Comparison of ENCODE assay signal across 13 cellular contexts in the genomic region with DNA sequence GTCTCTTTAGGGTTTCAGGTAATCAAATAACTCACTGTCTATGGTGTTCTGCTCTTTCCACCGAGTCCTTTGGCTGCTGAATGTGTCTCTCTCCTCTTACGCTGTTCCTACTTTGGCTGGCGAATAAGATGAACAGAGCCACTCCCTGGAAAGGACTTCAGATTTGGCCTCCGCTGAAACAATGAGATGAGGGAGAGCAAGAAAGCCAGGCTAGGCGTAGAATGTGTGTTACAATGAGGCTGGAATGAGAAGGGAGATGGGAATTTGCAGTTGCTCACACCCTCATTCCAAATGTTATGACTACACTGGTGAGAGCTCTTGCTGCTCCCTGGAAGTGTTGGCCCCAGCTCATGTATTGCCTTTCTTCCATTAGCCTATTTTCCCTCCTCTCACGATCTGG. TPM values are rescaled to one million over a fixed set of nuclear protein-coding genes. Genes with fewer than 3 reads are reported as not detected.
A peak's percentile ranks its signal among the peaks of the same experiment; 100 is the strongest.
DNase-seq lines count a peak whose midpoint lies in the region; ATAC-seq and TF ChIP-seq lines count a peak whose summit lies in the region.
"Had no signal": no experiment of that assay in that cellular context is flagged by ENCODE, and none has a peak within 500 bp of the region (broad histone marks: within the 10 kb centered on the region; RNA-seq: fewer than 3 reads in every experiment).

A gene with protein sequence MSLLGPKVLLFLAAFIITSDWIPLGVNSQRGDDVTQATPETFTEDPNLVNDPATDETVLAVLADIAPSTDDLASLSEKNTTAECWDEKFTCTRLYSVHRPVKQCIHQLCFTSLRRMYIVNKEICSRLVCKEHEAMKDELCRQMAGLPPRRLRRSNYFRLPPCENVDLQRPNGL (minus strand): TSS at position 235 of the 400 bp plus-strand sequence. CDS start 722 bp downstream, outside the sequence.

- no peak within 1 kb of the TSS for H3K27ac Mint-ChIP-seq in activated CD8-positive, alpha-beta T cell treated with anti-CD3 and anti-CD28 coated beads for 36 hours
- H3K27ac Mint-ChIP-seq: activated naive CD4-positive, alpha-beta T cell treated with anti-CD3 and anti-CD28 coated beads for 36 hours; endodermal cell had no signal

- TF ChIP-seq CTCF in ascending aorta (IDR thresholded peaks at IDR 0.05) (no peak), left ventricle myocardium inferior (IDR thresholded peaks at IDR 0.05; ENCODE audit: borderline replicate concordance) (no peak), sigmoid colon (IDR thresholded peaks at IDR 0.05) (no peak)
- no peak for TF ChIP-seq CTCF in activated CD8-positive, alpha-beta T cell treated with anti-CD3 and anti-CD28 coated beads for 36 hours (IDR thresholded peaks at IDR 0.05)

- ATAC-seq in activated CD8-positive, alpha-beta T cell treated with anti-CD3 and anti-CD28 coated beads for 36 hours: no peak
- no peak for ATAC-seq in GM18867 (IDR thresholded peaks at IDR 0.05; ENCODE audit: unreplicated experiment)

- H3K36me3 Mint-ChIP-seq in activated CD8-positive, alpha-beta T cell treated with anti-CD3 and anti-CD28 coated beads for 36 hours (ENCODE audit: low read depth): no peaks in the 10 kb centered on the region

- H3K4me1 Mint-ChIP-seq in activated CD8-positive, alpha-beta T cell treated with anti-CD3 and anti-CD28 coated beads for 36 hours (ENCODE audit: low read depth): no peaks in the 10 kb centered on the region

- POLR2A ChIA-PET in activated CD8-positive, alpha-beta T cell treated with anti-CD3 and anti-CD28 coated beads for 36 hours (lab: Charles Lee): no interaction called here

- no peaks in the 10 kb centered on the region for H3K9me3 ChIP-seq in ascending aorta
- H3K9me3 ChIP-seq in left ventricle myocardium inferior (replicated peaks): peaks cover 3% of the 10 kb centered on the region
- no peaks in the 10 kb centered on the region for H3K9me3 ChIP-seq in sigmoid colon
- H3K9me3 ChIP-seq: BE2C had no signal

- H3K27me3 Mint-ChIP-seq in activated CD8-positive, alpha-beta T cell treated with anti-CD3 and anti-CD28 coated beads for 36 hours: peaks cover 4% of the 10 kb centered on the region

- H3K27me3 ChIP-seq in ascending aorta (no peaks in the 10 kb centered on the region), left ventricle myocardium inferior (ENCODE audit: low read depth) (peaks cover 8% of the 10 kb centered on the region), sigmoid colon (no peaks in the 10 kb centered on the region)
- H3K27me3 ChIP-seq: BE2C had no signal

- intact Hi-C loops in ascending aorta (cut with DNase I) (loop anchor here (5.0 kb wide), 1 partner anchor 230 kb away; no protein-coding TSS in a partner anchor), left ventricle myocardium inferior (cut with micrococcal nuclease) (loop anchor here (10.0 kb wide), 1 partner anchor 232 kb away; no protein-coding TSS in a partner anchor), sigmoid colon (cut with DNase I) (no loop called here)
- intact Hi-C loops in activated CD8-positive, alpha-beta T cell treated with anti-CD3 and anti-CD28 coated beads for 36 hours (cut with micrococcal nuclease): loop anchor here (10.0 kb wide), 1 partner anchor 222 kb away; no protein-coding TSS in a partner anchor

- H3K36me3 ChIP-seq in ascending aorta (no peaks in the 10 kb centered on the region), left ventricle myocardium inferior (no peaks in the 10 kb centered on the region), sigmoid colon (no peaks in the 10 kb centered on the region)
- H3K36me3 ChIP-seq: BE2C had no signal

- CTCF ChIA-PET in activated CD8-positive, alpha-beta T cell treated with anti-CD3 and anti-CD28 coated beads for 36 hours (lab: Charles Lee): interaction anchor here (0.9 kb wide), 1 partner anchor 197 kb away, joined by 3 read pairs; no protein-coding TSS in a partner anchor

- H3K27ac ChIP-seq in ascending aorta (peak within 1 kb of the TSS in 1 of 2 donors; percentile 43), left ventricle myocardium inferior (replicated peaks) (peak within 1 kb of the TSS; percentile 68), sigmoid colon (peak within 1 kb of the TSS; percentile 62 to 81 (median 70))

- TF ChIP-seq EP300 in sigmoid colon (IDR thresholded peaks at IDR 0.05): no peak

- H3K4me3 ChIP-seq in ascending aorta (no peak within 1 kb of the TSS), left ventricle myocardium inferior (peak within 1 kb of the TSS; percentile 55), sigmoid colon (peak within 1 kb of the TSS in 2 of 4 donors; percentile 32 to 35)

- DNase-seq in AG20443 (ENCODE audit: low spot score): peak; percentile 84
- no peak for DNase-seq in ascending aorta (ENCODE audit: low spot score in 2 of 2)
- no peak for DNase-seq in left ventricle myocardium inferior
- DNase-seq in sigmoid colon: peak; percentile 73
- no peak for DNase-seq in pons (ENCODE audit: low spot score)
- no peak for DNase-seq in activated CD8-positive, alpha-beta T cell treated with anti-CD3 and anti-CD28 coated beads for 36 hours
- DNase-seq in retina: no peak
- DNase-seq: activated naive CD4-positive, alpha-beta T cell treated with anti-CD3 and anti-CD28 coated beads for 36 hours; BE2C; endodermal cell; NCI-H1105 had no signal

- H3K4me3 Mint-ChIP-seq in activated CD8-positive, alpha-beta T cell treated with anti-CD3 and anti-CD28 coated beads for 36 hours: no peak within 1 kb of the TSS
- H3K4me3 Mint-ChIP-seq: activated naive CD4-positive, alpha-beta T cell treated with anti-CD3 and anti-CD28 coated beads for 36 hours; endodermal cell had no signal

- H3K4me1 ChIP-seq in ascending aorta: no peaks in the 10 kb centered on the region
- peaks cover 5% of the 10 kb centered on the region for H3K4me1 ChIP-seq in left ventricle myocardium inferior
- peaks cover 0 to 28% (median 16%) of the 10 kb centered on the region in 4 donors for H3K4me1 ChIP-seq in sigmoid colon
- H3K4me1 ChIP-seq: BE2C had no signal

- WGBS in sigmoid colon, 2 donors: 67 to 73% methylated on average over 6 of the region's 6 CpGs

- TF ChIP-seq POLR2A in sigmoid colon (IDR thresholded peaks at IDR 0.05): no peak

- no peaks in the 10 kb centered on the region for H3K9me3 Mint-ChIP-seq in activated CD8-positive, alpha-beta T cell treated with anti-CD3 and anti-CD28 coated beads for 36 hours
- H3K9me3 Mint-ChIP-seq: activated naive CD4-positive, alpha-beta T cell treated with anti-CD3 and anti-CD28 coated beads for 36 hours; endodermal cell had no signal

RNA-seq across cellular contexts. Expression of the gene that starts here (rescaled TPM):
- total RNA-seq in ascending aorta (174 TPM), left ventricle myocardium inferior (55.8 TPM), sigmoid colon (100 to 1,000 TPM in 3 of 4 donors, 10 to 100 TPM in 1; 33.3 to 313 (median 209) TPM)
- polyA plus RNA-seq in sigmoid colon: 10 to 100 TPM in 1 of 3 donors, 1 to 10 TPM in 2; 6.2 to 36.0 (median 7.2) TPM
- total RNA-seq in activated CD8-positive, alpha-beta T cell treated with anti-CD3 and anti-CD28 coated beads for 36 hours: not detected
- total RNA-seq: activated naive CD4-positive, alpha-beta T cell treated with anti-CD3 and anti-CD28 coated beads for 36 hours; osteocyte had no signal

Comparison
In these comparisons a context has a peak if more than half of its experiments do, and no peak if none do; other contexts are left out.
1. RNA of the gene that starts here (total RNA-seq): 33.3 to 313 TPM in sigmoid colon, 174 TPM in ascending aorta (single experiment) and 55.8 TPM in left ventricle myocardium inferior (single experiment); not detected in activated CD8-positive, alpha-beta T cell treated with anti-CD3 and anti-CD28 coated beads for 36 hours; every median in the first group is over 10 times any median in the second.
2. DNase-seq: peak in AG20443 (single experiment) and sigmoid colon (single experiment); none in ascending aorta (0 of 2), left ventricle myocardium inferior (single experiment), pons (single experiment), activated CD8-positive, alpha-beta T cell treated with anti-CD3 and anti-CD28 coated beads for 36 hours (single experiment) and retina (single experiment).